ENCODE assay signal across 1 cellular context in the genomic region with DNA sequence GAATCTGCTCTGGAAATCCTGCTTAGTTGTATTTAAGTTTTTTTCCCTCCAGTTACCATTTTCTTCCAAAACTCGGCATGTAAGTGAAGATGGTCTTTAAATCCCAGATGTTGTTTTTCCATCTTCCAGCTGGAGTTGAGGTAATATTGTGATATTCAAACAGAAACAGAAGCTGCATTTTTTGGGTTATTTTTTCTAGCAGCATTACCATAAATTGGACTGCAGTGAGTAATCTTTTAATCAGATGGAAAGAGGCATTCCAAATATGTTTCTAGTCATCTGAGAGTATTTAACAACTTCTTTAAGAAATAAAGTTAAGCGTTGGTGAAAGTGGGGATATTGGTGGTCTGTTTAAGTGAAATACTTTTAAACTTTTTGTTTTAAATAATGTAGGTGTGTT.
TF ChIP-seq lines count a peak whose summit lies in the region.

No MANE protein-coding gene starts in this region.

TF ChIP-seq in HepG2, 621 proteins besides CTCF, POLR2A, EP300 and RAD21:
- TF ChIP-seq ZNF432 (CRISPR knock-in tag; IDR thresholded peaks at IDR 0.05; ENCODE audit: borderline replicate concordance) = no peak
- no peak for TF ChIP-seq ZNF720 (CRISPR knock-in tag; IDR thresholded peaks at IDR 0.05)
- no peak for TF ChIP-seq PHB2 (IDR thresholded peaks at IDR 0.05; ENCODE audit: partially characterized antibody)
- TF ChIP-seq ZBTB42 (CRISPR knock-in tag; IDR thresholded peaks at IDR 0.05) = no peak
- TF ChIP-seq ZNF3 (CRISPR knock-in tag; IDR thresholded peaks at IDR 0.05) = no peak
